Comparison of ENCODE assay signal across 8 cellular contexts in the genomic region with DNA sequence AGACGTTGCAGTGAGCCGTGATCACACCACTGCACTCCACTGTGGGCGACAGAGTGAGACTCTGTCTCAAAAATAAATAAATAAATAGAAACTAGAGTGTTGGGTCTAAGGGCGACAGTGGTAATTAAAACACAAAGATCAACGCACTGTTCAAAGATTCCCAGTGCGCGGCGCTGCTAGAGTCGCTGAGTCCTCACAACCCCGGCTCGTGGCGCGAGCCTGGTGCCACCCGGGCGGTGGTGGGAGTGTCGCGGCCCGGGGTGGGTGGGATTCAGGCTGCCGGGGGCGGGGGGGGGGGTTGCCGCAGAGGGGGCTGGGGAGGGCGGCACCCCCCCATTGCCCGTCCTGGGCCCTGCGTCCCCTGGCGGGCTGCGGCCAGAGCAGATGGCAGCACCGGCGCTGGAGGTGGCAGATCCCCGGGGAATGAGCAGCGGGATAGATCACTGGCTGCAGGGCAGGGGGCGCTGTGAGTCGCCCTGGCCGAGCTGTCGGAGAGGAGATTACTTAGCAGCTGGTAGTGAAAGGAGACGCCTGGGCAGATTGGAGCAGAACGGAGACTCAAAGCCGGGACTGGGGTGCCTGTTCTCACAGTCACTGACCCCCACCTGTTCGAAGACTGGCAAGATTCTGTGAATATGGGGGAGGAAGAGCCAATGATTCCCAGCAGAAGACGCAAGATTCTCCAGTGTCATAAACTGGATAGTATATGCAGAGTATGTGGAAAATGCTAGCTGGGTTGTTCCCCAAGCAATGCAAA. TPM values are rescaled to one million over a fixed set of nuclear protein-coding genes. Genes with fewer than 3 reads are reported as not detected.
A peak's percentile ranks its signal among the peaks of the same experiment; 100 is the strongest.
DNase-seq lines count a peak whose midpoint lies in the region; ATAC-seq and TF ChIP-seq lines count a peak whose summit lies in the region.

No MANE protein-coding gene starts in this region.

- no peak for TF ChIP-seq POLR2A in gastroesophageal sphincter (IDR thresholded peaks at IDR 0.05)
- TF ChIP-seq POLR2A in thyroid gland (IDR thresholded peaks at IDR 0.05) = peak in 1 of 2 donors; percentile 37

- H2BK5ac ChIP-seq in neuronal stem cell (ENCODE audit: low read length) = no peak overlapping the region

- H3K9me3 ChIP-seq in gastroesophageal sphincter (no peaks in the 10 kb centered on the region), neuronal stem cell (replicated peaks in 1 of 2; ENCODE audit: control insufficient read depth in 2 of 2, insufficient read depth in 1 of 2, low read depth in 1 of 2, low read length in 2 of 2) (no peaks in the 10 kb centered on the region), thyroid gland (no peaks in the 10 kb centered on the region)

- no peak overlapping the region for H2BK15ac ChIP-seq in neuronal stem cell (ENCODE audit: low read length)

- H3K23ac ChIP-seq in neuronal stem cell (ENCODE audit: low read depth, low read length, poor library complexity) = no peak overlapping the region

- H3K27ac ChIP-seq in gastroesophageal sphincter (peak overlapping the region; percentile 8 to 86 (median 84)), neuronal stem cell (replicated peaks; ENCODE audit: low read length) (no peak overlapping the region), thyroid gland (peak overlapping the region; percentile 64 to 95 (median 85))

- TF ChIP-seq CTCF in GM12872 (IDR thresholded peaks at IDR 0.05; ENCODE audit: insufficient read depth, low read depth, low read length) (peak; percentile 76), gastroesophageal sphincter (IDR thresholded peaks at IDR 0.05) (peak; percentile 70 to 94 (median 74)), thyroid gland (IDR thresholded peaks at IDR 0.05) (peak in 5 of 6 experiments; percentile 26 to 73 (median 62))

- no peaks in the 10 kb centered on the region for H3K79me1 ChIP-seq in neuronal stem cell (ENCODE audit: low read depth, low read length)

- ATAC-seq in gastroesophageal sphincter (peak; percentile 66), HG03280 (IDR thresholded peaks at IDR 0.05; ENCODE audit: unreplicated experiment) (no peak)

- no peaks in the 10 kb centered on the region for H3K36me3 ChIP-seq in gastroesophageal sphincter
- no peaks in the 10 kb centered on the region for H3K36me3 ChIP-seq in neuronal stem cell (replicated peaks in 1 of 2; ENCODE audit: control insufficient read depth in 2 of 2, insufficient read depth in 2 of 2, low read length in 2 of 2)
- H3K36me3 ChIP-seq in thyroid gland = no peaks in the 10 kb centered on the region

- intact Hi-C loops in thyroid gland (cut with DNase I) = loop anchor here (5.0 to 10.0 kb wide), 2 partner anchors 45 to 58 kb away; a partner anchor contains a TSS

- no peak overlapping the region for H2BK120ac ChIP-seq in neuronal stem cell (ENCODE audit: low read depth, low read length)

- H3K4me1 ChIP-seq in gastroesophageal sphincter = peaks cover 0 to 49% (median 21%) of the 10 kb centered on the region in 3 donors
- H3K4me1 ChIP-seq in neuronal stem cell (ENCODE audit: control insufficient read depth in 2 of 2, insufficient read depth in 1 of 2, low read depth in 1 of 2, low read length in 2 of 2) = peaks cover 0 to 4% of the 10 kb centered on the region in 2 donors
- peaks cover 27 to 46% of the 10 kb centered on the region in 2 donors for H3K4me1 ChIP-seq in thyroid gland

- no peak overlapping the region for H3K4ac ChIP-seq in neuronal stem cell (ENCODE audit: low read length)

- H4K91ac ChIP-seq in neuronal stem cell (ENCODE audit: low read depth, low read length, poor library complexity) = no peak overlapping the region

- no peak overlapping the region for H2BK12ac ChIP-seq in neuronal stem cell (ENCODE audit: low read length)

- no peak overlapping the region for H2AK5ac ChIP-seq in neuronal stem cell (ENCODE audit: low read depth, low read length)

- no peak overlapping the region for H3K14ac ChIP-seq in neuronal stem cell (ENCODE audit: low read length)

- H3K27me3 ChIP-seq in gastroesophageal sphincter = no peaks in the 10 kb centered on the region
- peaks cover 0 to 35% (median 0%) of the 10 kb centered on the region in 3 experiments for H3K27me3 ChIP-seq in neuronal stem cell (ENCODE audit: control insufficient read depth in 3 of 3, insufficient read depth in 3 of 3, low read depth in 1 of 3, low read length in 3 of 3)
- no peaks in the 10 kb centered on the region for H3K27me3 ChIP-seq in thyroid gland

- H3K4me2 ChIP-seq in neuronal stem cell (ENCODE audit: insufficient read depth, low read length, poor library complexity, severe bottlenecking) = peak overlapping the region; percentile 34

- DNase-seq in NOMO-1 treated with dmso at 0.1 percent for 144 hours (lab: John Stamatoyannopoulos, UW; ENCODE audit: unreplicated experiment) = peak; percentile 12
- peak; percentile 59 for DNase-seq in activated naive CD4-positive, alpha-beta T cell treated with Interleukin-2 at 50 U/mL for 16 hours
- DNase-seq in neuronal stem cell (ENCODE audit: low spot score) = peak; percentile 59
- peak; percentile 80 to 88 for DNase-seq in thyroid gland
- no peak for DNase-seq in NCI-H1092 (lab: John Stamatoyannopoulos, UW)

- peak overlapping the region; percentile 25 for H2AFZ ChIP-seq in neuronal stem cell (ENCODE audit: low read length)

- no peak for TF ChIP-seq EP300 in gastroesophageal sphincter (IDR thresholded peaks at IDR 0.05)

- H3K18ac ChIP-seq in neuronal stem cell (ENCODE audit: low read length) = no peak overlapping the region

- no peak overlapping the region for H4K8ac ChIP-seq in neuronal stem cell (ENCODE audit: low read depth, low read length)

- H3K9ac ChIP-seq in neuronal stem cell (ENCODE audit: low read depth, low read length, poor library complexity) = no peak overlapping the region

- WGBS in gastroesophageal sphincter (ENCODE audit: low coverage in 1 of 2), 2 donors = 7 to 30% methylated on average over 3 to 15 of the region's 39 CpGs
- WGBS in neuronal stem cell (ENCODE audit: extremely low coverage in 2 of 2, insufficient read length in 2 of 2, insufficient replicate concordance in 1 of 2), 2 donors = no CpG with 5 or more reads among the region's 39 CpGs
- WGBS in thyroid gland, 2 donors = 17 to 20% methylated on average over 26 to 28 of the region's 39 CpGs

- H3K4me3 ChIP-seq in gastroesophageal sphincter (peak overlapping the region; percentile 31 to 50), neuronal stem cell (ENCODE audit: low read length in 2 of 2) (no peak overlapping the region), thyroid gland (replicated peaks in 1 of 3) (no peak overlapping the region)

RNA-seq across cellular contexts. Expression of a gene that starts 30.2 kb away (rescaled TPM):
- total RNA-seq in gastroesophageal sphincter (1 to 10 TPM in 1 of 4 donors, under 1 TPM in 1, not detected in 2; 0.35 to 4.4 TPM), thyroid gland (under 1 TPM in 1 of 4 donors, not detected in 3; 0.67 TPM)
- polyA plus RNA-seq in neuronal stem cell (2013, experiment 1 of 2) = not detected
- not detected for polyA plus RNA-seq in neuronal stem cell (2013, experiment 2 of 2)

RNA-seq across cellular contexts. Expression of a gene that starts 54.9 kb away (rescaled TPM):
- total RNA-seq in gastroesophageal sphincter (not detected), thyroid gland (1 to 10 TPM in 3 of 4 donors, not detected in 1; 1.7 to 5.1 (median 2.9) TPM)
- 2.9 TPM for polyA plus RNA-seq in neuronal stem cell (2013, experiment 1 of 2)
- polyA plus RNA-seq in neuronal stem cell (2013, experiment 2 of 2) = 2.8 TPM

RNA-seq across cellular contexts. Expression of a gene that starts 55.2 kb away (rescaled TPM):
- total RNA-seq in gastroesophageal sphincter (100 to 1,000 TPM in 2 of 4 donors, 10 to 100 TPM in 2; 77.3 to 187 (median 105) TPM), thyroid gland (100 to 1,000 TPM in 2 of 4 donors, 10 to 100 TPM in 2; 47.2 to 118 (median 85.0) TPM)
- polyA plus RNA-seq in neuronal stem cell (2013, experiment 1 of 2) = 12.0 TPM
- polyA plus RNA-seq in neuronal stem cell (2013, experiment 2 of 2) = 12.4 TPM

Comparison
In these comparisons a context has a peak if more than half of its experiments do, and no peak if none do; other contexts are left out.
1. H3K4me3 ChIP-seq: peak in gastroesophageal sphincter (2 of 2); none in neuronal stem cell (0 of 2) and thyroid gland (0 of 3).
2. Peak in every context shown above with its lines, with median percentiles within 50 percentile points of each other: CTCF ChIP-seq.